Comparison of ENCODE assay signal across 8 cellular contexts in genomic region chr1:244049142-244049968, GRCh38. TPM values are rescaled to one million over a fixed set of nuclear protein-coding genes. Genes with fewer than 3 reads are reported as not detected.
DNase-seq lines count a peak whose midpoint lies in the region; FAIRE-seq and TF ChIP-seq lines count a peak whose summit lies in the region.

No MANE protein-coding gene starts in this region.

- peak; percentile 74 for FAIRE-seq in GM18507 (lab: Jason Lieb, UNC)
- no peak for FAIRE-seq in H54 (lab: Jason Lieb, UNC)

- TF ChIP-seq POLR2A in H54 (IDR thresholded peaks at IDR 0.05; ENCODE audit: low read depth, low read length) = no peak

- intact Hi-C loops in cardiac septum (cut with DNase I) (loop anchor here (5.0 kb wide), 3 partner anchors 202 to 603 kb away; partner anchors contain the start of genes ADSS2 and DESI2), posterior cingulate gyrus (cut with DNase I) (loop anchor here (2.0 to 10.0 kb wide), 4 partner anchors 202 to 705 kb away; no protein-coding TSS in a partner anchor)

- DNase-seq in A172 (ENCODE audit: low spot score) (peak; percentile 22), GM18507 (ENCODE audit: extremely low spot score, insufficient read length, low read depth) (no peak), OCI-M1 (lab: John Stamatoyannopoulos, UW) (peak; percentile 40), cardiac septum (ENCODE audit: low spot score) (peak; percentile 83), posterior cingulate gyrus (peak; percentile 56 to 97 (median 68)), NK-92 (lab: John Stamatoyannopoulos, UW; ENCODE audit: unreplicated experiment) (no peak), H54 (ENCODE audit: insufficient read length, low spot score) (no peak)
- DNase-seq in activated naive CD4-positive, alpha-beta T cell (lab: John Stamatoyannopoulos, UW) = peak in 3 of 4 experiments; percentile 17 to 55 (median 22)

RNA-seq across cellular contexts. Expression of gene ZBTB18, which starts 1.7 kb away (rescaled TPM):
- total RNA-seq in A172 (2014; rRNA removed; shearing (Covaris generic)) = 24.5 and 28.8 TPM in 2 replicates
- 18.0 TPM for total RNA-seq in cardiac septum

Comparison
In these comparisons a context has a peak if more than half of its experiments do, and no peak if none do; other contexts are left out.
1. DNase-seq: peak in A172 (single experiment), OCI-M1 (single experiment), activated naive CD4-positive, alpha-beta T cell (3 of 4), cardiac septum (single experiment) and posterior cingulate gyrus (10 of 10); none in GM18507 (single experiment), NK-92 (single experiment) and H54 (single experiment).